In genomic region chr6:43695078-43695966, GRCh38 we compare ENCODE assay signal across 12 cellular contexts. TPM values are rescaled to one million over a fixed set of nuclear protein-coding genes. Genes with fewer than 3 reads are reported as not detected.
DNase-seq lines count a peak whose midpoint lies in the region; ATAC-seq and TF ChIP-seq lines count a peak whose summit lies in the region.
"Had no signal": no experiment of that assay in that cellular context is flagged by ENCODE, and none has a peak within 500 bp of the region (broad histone marks: within the 10 kb centered on the region; RNA-seq: fewer than 3 reads in every experiment).

No MANE protein-coding gene starts in this region.

- peak; percentile 29 for DNase-seq in MCF 10A (ENCODE audit: unreplicated experiment)
- DNase-seq in mammary epithelial cell = no peak
- DNase-seq in SW480 (ENCODE audit: low spot score) = peak; percentile 72
- peak; percentile 82 for DNase-seq in lower lobe of right lung
- peak; percentile 74 for DNase-seq in upper lobe of right lung
- no peak for DNase-seq in NK-92 (lab: John Stamatoyannopoulos, UW; ENCODE audit: unreplicated experiment)
- DNase-seq: activated CD4-positive, alpha-beta memory T cell treated with anti-CD3 and anti-CD28 coated beads, Interleukin-2, amount 10 ng/mL, durations not matched to agents 7 days and 5 days; activated naive CD8-positive, alpha-beta T cell treated with anti-CD3 and anti-CD28 coated beads, Interleukin-2, amount 50 U/mL, for 24 hours; HCEC 1CT had no signal

- POLR2A ChIA-PET in MCF 10A (lab: Yijun Ruan, JAX) = no interaction called here

- no peaks in the 10 kb centered on the region for H3K36me3 Mint-ChIP-seq in MCF 10A (ENCODE audit: insufficient read depth, unreplicated experiment)

- H3K9me3 Mint-ChIP-seq in MCF 10A (ENCODE audit: unreplicated experiment) = no peaks in the 10 kb centered on the region
- H3K9me3 Mint-ChIP-seq: activated CD4-positive, alpha-beta memory T cell treated with anti-CD3 and anti-CD28 coated beads, Interleukin-2, amount 10 ng/mL, durations not matched to agents 7 days and 5 days; activated naive CD8-positive, alpha-beta T cell treated with anti-CD3 and anti-CD28 coated beads, Interleukin-2, amount 50 U/mL, for 24 hours had no signal

- H3K27ac Mint-ChIP-seq in MCF 10A (ENCODE audit: low read depth, unreplicated experiment) = no peak overlapping the region
- H3K27ac Mint-ChIP-seq: activated CD4-positive, alpha-beta memory T cell treated with anti-CD3 and anti-CD28 coated beads, Interleukin-2, amount 10 ng/mL, durations not matched to agents 7 days and 5 days; activated naive CD8-positive, alpha-beta T cell treated with anti-CD3 and anti-CD28 coated beads, Interleukin-2, amount 50 U/mL, for 24 hours had no signal

- intact Hi-C loops in MCF 10A (cut with micrococcal nuclease) (no loop called here), mammary epithelial cell (cut with micrococcal nuclease) (no loop called here), lower lobe of right lung (cut with DNase I) (no loop called here), upper lobe of right lung (cut with DNase I) (no loop called here)

- H3K4me3 ChIP-seq in mammary epithelial cell (replicated peaks in 1 of 3; ENCODE audit: insufficient read depth in 1 of 3, low read depth in 2 of 3, low read length in 3 of 3) (no peak overlapping the region), lower lobe of right lung (no peak overlapping the region), upper lobe of right lung (no peak overlapping the region)

- BruUV-seq in MCF 10A (replicated peaks; lab: Mats Ljungman, UMichigan) (no TSS peak), mammary epithelial cell (replicated peaks; lab: Mats Ljungman, UMichigan) (no TSS peak)

- CTCF ChIA-PET in MCF 10A (lab: Yijun Ruan, JAX) (interaction anchor here (0.5 to 1.4 kb wide), 6 partner anchors 74 to 391 kb away, joined by 3 to 5 read pairs (median 3); no protein-coding TSS in a partner anchor), mammary epithelial cell (lab: Charles Lee; ENCODE audit: low non-redundant PET) (no interaction called here)

- no peak overlapping the region for H3K4me2 ChIP-seq in mammary epithelial cell (ENCODE audit: insufficient read depth, low read depth, low read length)

- dilution Hi-C loops in mammary epithelial cell (cut with HindIII; ENCODE audit: low sequenced_read_pairs) = no loop called here

- H4K20me1 ChIP-seq in mammary epithelial cell (ENCODE audit: insufficient read depth, low read length) = no peaks in the 10 kb centered on the region

- no peak for TF ChIP-seq CTCF in MCF 10A (IDR thresholded peaks at IDR 0.05; ENCODE audit: unreplicated experiment)
- TF ChIP-seq CTCF in mammary epithelial cell (conservative IDR thresholded peaks at IDR 0.05 in 1 of 2, IDR thresholded peaks at IDR 0.05 in 1 of 2; ENCODE audit: extremely low read depth in 1 of 2, insufficient read depth in 1 of 2, low read depth in 1 of 2, low read length in 2 of 2) = no peak
- no peak for TF ChIP-seq CTCF in lower lobe of right lung (IDR thresholded peaks at IDR 0.05)
- no peak for TF ChIP-seq CTCF in upper lobe of right lung (IDR thresholded peaks at IDR 0.05)

- WGBS in mammary epithelial cell (ENCODE audit: low coverage, missing lambda C conversion rate) = 80% methylated on average over 12 of the region's 12 CpGs

- peak; percentile 94 to 95 for ATAC-seq in lower lobe of right lung
- ATAC-seq in upper lobe of right lung = peak; percentile 80
- no peak for ATAC-seq in GM21447 (IDR thresholded peaks at IDR 0.05; ENCODE audit: unreplicated experiment)
- ATAC-seq in GM21367 (IDR thresholded peaks at IDR 0.05; ENCODE audit: unreplicated experiment) = no peak
- ATAC-seq: activated naive CD8-positive, alpha-beta T cell treated with anti-CD3 and anti-CD28 coated beads, Interleukin-2, amount 50 U/mL, for 24 hours; SK-N-SH treated with all-trans-retinoic acid at 6 μM for 48 hours had no signal

- peaks cover 10% of the 10 kb centered on the region for H3K4me1 Mint-ChIP-seq in MCF 10A (ENCODE audit: insufficient read depth, unreplicated experiment)
- H3K4me1 Mint-ChIP-seq: activated CD4-positive, alpha-beta memory T cell treated with anti-CD3 and anti-CD28 coated beads, Interleukin-2, amount 10 ng/mL, durations not matched to agents 7 days and 5 days; activated naive CD8-positive, alpha-beta T cell treated with anti-CD3 and anti-CD28 coated beads, Interleukin-2, amount 50 U/mL, for 24 hours had no signal

- no peak overlapping the region for H2AFZ ChIP-seq in mammary epithelial cell (ENCODE audit: low read depth, low read length)

- H3K4me3 Mint-ChIP-seq in MCF 10A (ENCODE audit: unreplicated experiment) = no peak overlapping the region
- H3K4me3 Mint-ChIP-seq: activated CD4-positive, alpha-beta memory T cell treated with anti-CD3 and anti-CD28 coated beads, Interleukin-2, amount 10 ng/mL, durations not matched to agents 7 days and 5 days; activated naive CD8-positive, alpha-beta T cell treated with anti-CD3 and anti-CD28 coated beads, Interleukin-2, amount 50 U/mL, for 24 hours had no signal

- no peak overlapping the region for H3K9ac ChIP-seq in mammary epithelial cell (ENCODE audit: insufficient read depth, low read length)

- H3K9me3 ChIP-seq in mammary epithelial cell (replicated peaks; ENCODE audit: insufficient read depth, low read length) (no peaks in the 10 kb centered on the region), lower lobe of right lung (no peaks in the 10 kb centered on the region), upper lobe of right lung (no peaks in the 10 kb centered on the region)

- H3K27ac ChIP-seq in mammary epithelial cell (ENCODE audit: insufficient read depth, low read depth, low read length) = no peak overlapping the region
- peak overlapping the region; percentile 66 for H3K27ac ChIP-seq in lower lobe of right lung
- no peak overlapping the region for H3K27ac ChIP-seq in upper lobe of right lung

- in situ Hi-C loops in mammary epithelial cell (cut with MboI; ENCODE audit: low sequenced_read_pairs in 2 of 2) = no loop called here

- no peaks in the 10 kb centered on the region for H3K4me1 ChIP-seq in mammary epithelial cell (ENCODE audit: insufficient read depth, low read length)
- H3K4me1 ChIP-seq in lower lobe of right lung = peaks cover 21% of the 10 kb centered on the region
- H3K4me1 ChIP-seq in upper lobe of right lung = peaks cover 22% of the 10 kb centered on the region

- no peaks in the 10 kb centered on the region for H3K27me3 Mint-ChIP-seq in MCF 10A (ENCODE audit: insufficient read depth, unreplicated experiment)

- no peaks in the 10 kb centered on the region for H3K79me2 ChIP-seq in mammary epithelial cell (ENCODE audit: insufficient read depth, low read length)

- H3K27me3 ChIP-seq in mammary epithelial cell (ENCODE audit: insufficient read depth, low read length) (no peaks in the 10 kb centered on the region), lower lobe of right lung (ENCODE audit: low read depth) (no peaks in the 10 kb centered on the region), upper lobe of right lung (no peaks in the 10 kb centered on the region)

- no peaks in the 10 kb centered on the region for H3K36me3 ChIP-seq in mammary epithelial cell (ENCODE audit: insufficient read depth, low read length)
- no peaks in the 10 kb centered on the region for H3K36me3 ChIP-seq in lower lobe of right lung
- H3K36me3 ChIP-seq in upper lobe of right lung = no peaks in the 10 kb centered on the region

RNA-seq across cellular contexts. Expression of gene MRPS18A, which starts 7.7 kb away (rescaled TPM):
- 69.1 and 79.5 TPM in 2 replicates for total RNA-seq in MCF 10A (2022)
- 10 to 100 TPM; 27.0 to 49.0 TPM for total RNA-seq in mammary epithelial cell
- 63.7 TPM for polyA plus RNA-seq in mammary epithelial cell
- 39.5 TPM for polyA minus RNA-seq in mammary epithelial cell
- 30.2 TPM for total RNA-seq in lower lobe of right lung
- 28.1 TPM for total RNA-seq in upper lobe of right lung

RNA-seq across cellular contexts. Expression of gene RSPH9, which starts 50.5 kb away (rescaled TPM):
- total RNA-seq in MCF 10A (2022) (not detected in 2 replicates), mammary epithelial cell (under 1 TPM in 1 of 2 donors, not detected in 1; 0.50 TPM), lower lobe of right lung (2.6 TPM), upper lobe of right lung (0.20 TPM)
- polyA plus RNA-seq in mammary epithelial cell = not detected
- polyA minus RNA-seq in mammary epithelial cell = not detected
- total RNA-seq: activated CD4-positive, alpha-beta memory T cell treated with anti-CD3 and anti-CD28 coated beads, Interleukin-2, amount 10 ng/mL, durations not matched to agents 7 days and 5 days had no signal

RNA-seq across cellular contexts. Expression of gene MAD2L1BP, which starts 59.7 kb away (rescaled TPM):
- total RNA-seq in MCF 10A (2022) = 21.2 and 21.6 TPM in 2 replicates
- 10 to 100 TPM; 21.5 to 24.7 TPM for total RNA-seq in mammary epithelial cell
- polyA plus RNA-seq in mammary epithelial cell = 58.0 TPM
- polyA minus RNA-seq in mammary epithelial cell = 25.1 TPM
- total RNA-seq in lower lobe of right lung = 19.2 TPM
- total RNA-seq in upper lobe of right lung = 18.5 TPM

Comparison
In these comparisons a context has a peak if more than half of its experiments do, and no peak if none do; other contexts are left out.
1. DNase-seq: peak in MCF 10A (single experiment), SW480 (single experiment), lower lobe of right lung (single experiment) and upper lobe of right lung (single experiment); none in mammary epithelial cell (single experiment) and NK-92 (single experiment).
2. ATAC-seq: peak in lower lobe of right lung (2 of 2) and upper lobe of right lung (single experiment); none in GM21447 (single experiment) and GM21367 (single experiment).